36 cellular contexts compared by ENCODE assay signal in genomic region chrX:15943393-15943792, GRCh38.
"Had no signal": no experiment of that assay in that cellular context is flagged by ENCODE, and none has a peak within 500 bp of the region (broad histone marks: within the 10 kb centered on the region; RNA-seq: fewer than 3 reads in every experiment).

No MANE protein-coding gene starts in this region.

- H3K4me3 Mint-ChIP-seq: activated CD4-positive, alpha-beta memory T cell treated with anti-CD3 and anti-CD28 coated beads for 36 hours; activated CD4-positive, alpha-beta T cell treated with anti-CD3 and anti-CD28 coated beads for 36 hours; activated CD4-positive, alpha-beta T cell treated with anti-CD3 and anti-CD28 coated beads, Interleukin-2, amount 10 ng/mL, durations not matched to agents 24 days and 14 days; activated CD8-positive, alpha-beta memory T cell treated with anti-CD3 and anti-CD28 coated beads, Interleukin-2, amount 10 ng/mL, durations not matched to agents 7 days and 5 days; activated CD8-positive, alpha-beta T cell treated with anti-CD3 and anti-CD28 coated beads, Interleukin-2, amount 10 ng/mL, durations not matched to agents 7 days and 5 days; activated naive CD4-positive, alpha-beta T cell treated with anti-CD3 and anti-CD28 coated beads for 36 hours; activated naive CD4-positive, alpha-beta T cell treated with anti-CD3 and anti-CD28 coated beads, Interleukin-2, amount 50 U/mL, for 24 hours; activated naive CD8-positive, alpha-beta T cell treated with anti-CD3 and anti-CD28 coated beads for 36 hours; activated naive CD8-positive, alpha-beta T cell treated with anti-CD3 and anti-CD28 coated beads, Interleukin-2, amount 50 U/mL, for 24 hours; activated T-helper 1 cell treated with anti-CD3 and anti-CD28 coated beads, Interleukin-12 subunit alpha, Interleukin-12 subunit beta, Interleukin-2, Interleukin-4 antibody, amounts not matched to agents 30 ng/mL and 10 ng/mL and 1 ng/mL, durations not matched to agents 14 hours and 24 hours and 36 hours; brain; dendritic cell treated with granulocyte-macrophage colony-stimulating factor and Interleukin-4, amounts not matched to agents 40 ng/mL and 50 ng/mL, for 4 days; T-helper 17 cell; T-helper 2 cell treated with Interferon-gamma antibody and Interleukin-4, amounts not matched to agents 5 μg/mL and 100 μg/mL, for 36 hours had no signal

- H3K4me1 ChIP-seq: adrenal gland, ascending aorta, breast epithelium had no signal

- FAIRE-seq: endometrium, frontal cortex had no signal

- H3K4me1 Mint-ChIP-seq: activated CD4-positive, alpha-beta T cell treated with anti-CD3 and anti-CD28 coated beads for 36 hours; activated CD4-positive, alpha-beta T cell treated with anti-CD3 and anti-CD28 coated beads, Interleukin-2, amount 10 ng/mL, durations not matched to agents 24 days and 14 days; activated naive CD4-positive, alpha-beta T cell treated with anti-CD3 and anti-CD28 coated beads, Interleukin-2, amount 50 U/mL, for 24 hours; activated naive CD8-positive, alpha-beta T cell treated with anti-CD3 and anti-CD28 coated beads for 36 hours; T-helper 17 cell had no signal

- H3K27ac ChIP-seq: adrenal gland, ascending aorta, breast epithelium, cardiac muscle cell, coronary artery had no signal

- H3K36me3 ChIP-seq: adrenal gland, ascending aorta, breast epithelium, cardiac muscle cell had no signal

- H3K27me3 Mint-ChIP-seq: activated CD4-positive, alpha-beta memory T cell treated with anti-CD3 and anti-CD28 coated beads for 36 hours; activated CD4-positive, alpha-beta T cell treated with anti-CD3 and anti-CD28 coated beads, Interleukin-2, amount 10 ng/mL, durations not matched to agents 24 days and 14 days; activated CD8-positive, alpha-beta memory T cell treated with anti-CD3 and anti-CD28 coated beads, Interleukin-2, amount 10 ng/mL, durations not matched to agents 7 days and 5 days; activated naive CD4-positive, alpha-beta T cell treated with anti-CD3 and anti-CD28 coated beads, Interleukin-2, amount 50 U/mL, for 24 hours; dendritic cell treated with granulocyte-macrophage colony-stimulating factor and Interleukin-4, amounts not matched to agents 40 ng/mL and 50 ng/mL, for 4 days; T-helper 17 cell had no signal

- H3K4me3 ChIP-seq: adrenal gland, ascending aorta, breast epithelium, cardiac muscle cell, coronary artery had no signal

- H3K9me3 ChIP-seq: adrenal gland, ascending aorta, breast epithelium had no signal

- DNase-seq: activated CD4-positive, alpha-beta memory T cell treated with anti-CD3 and anti-CD28 coated beads for 36 hours; activated CD4-positive, alpha-beta T cell treated with anti-CD3 and anti-CD28 coated beads for 36 hours; activated CD4-positive, alpha-beta T cell treated with anti-CD3 and anti-CD28 coated beads, Interleukin-2, amount 10 ng/mL, durations not matched to agents 24 days and 14 days; activated CD4-positive, CD25-positive, alpha-beta regulatory T cell; activated CD4-positive, CD25-positive, alpha-beta regulatory T cell treated with anti-CD3 and anti-CD28 coated beads, Interleukin-2, amount 50 U/mL, for 72 hours; activated CD8-positive, alpha-beta memory T cell treated with anti-CD3 and anti-CD28 coated beads, Interleukin-2, amount 10 ng/mL, durations not matched to agents 7 days and 5 days; activated CD8-positive, alpha-beta memory T cell treated with anti-CD3 and anti-CD28 coated beads, Interleukin-2, amount 50 U/mL, for 4 hours; activated CD8-positive, alpha-beta T cell treated with anti-CD3 and anti-CD28 coated beads, Interleukin-2, amount 10 ng/mL, durations not matched to agents 7 days and 5 days; activated effector memory CD4-positive, alpha-beta T cell treated with anti-CD3 and anti-CD28 coated beads, Interleukin-2, amount 50 U/mL, for 16 hours; activated naive CD4-positive, alpha-beta T cell treated with anti-CD3 and anti-CD28 coated beads for 36 hours; activated naive CD8-positive, alpha-beta T cell treated with anti-CD3 and anti-CD28 coated beads for 36 hours; activated naive CD8-positive, alpha-beta T cell treated with anti-CD3 and anti-CD28 coated beads, Interleukin-2, amount 50 U/mL, for 24 hours; activated T-cell treated with anti-CD3 and anti-CD28 coated beads, Interleukin-2, amount 50 U/mL, for 1 hour; activated T-cell treated with anti-CD3 and anti-CD28 coated beads, Interleukin-2, amount 50 U/mL, for 48 hours; adrenal gland; central memory CD4-positive, alpha-beta T cell; cerebellar nuclear complex; effector CD4-positive, alpha-beta T cell; foreskin fibroblast; head of caudate nucleus; T-helper 1 cell; T-helper 17 cell; T1000 had no signal

- H3K9me3 Mint-ChIP-seq: activated CD4-positive, alpha-beta memory T cell treated with anti-CD3 and anti-CD28 coated beads for 36 hours; activated CD4-positive, alpha-beta T cell treated with anti-CD3 and anti-CD28 coated beads, Interleukin-2, amount 10 ng/mL, durations not matched to agents 24 days and 14 days; activated naive CD4-positive, alpha-beta T cell treated with anti-CD3 and anti-CD28 coated beads for 36 hours; activated naive CD4-positive, alpha-beta T cell treated with anti-CD3 and anti-CD28 coated beads, Interleukin-2, amount 50 U/mL, for 24 hours; activated naive CD8-positive, alpha-beta T cell treated with anti-CD3 and anti-CD28 coated beads for 36 hours; activated naive CD8-positive, alpha-beta T cell treated with anti-CD3 and anti-CD28 coated beads, Interleukin-2, amount 50 U/mL, for 24 hours; activated T-helper 1 cell treated with anti-CD3 and anti-CD28 coated beads, Interleukin-12 subunit alpha, Interleukin-12 subunit beta, Interleukin-2, Interleukin-4 antibody, amounts not matched to agents 30 ng/mL and 10 ng/mL and 1 ng/mL, durations not matched to agents 14 hours and 24 hours and 36 hours; activated T-helper 2 cell treated with anti-CD3 and anti-CD28 coated beads, Interferon-gamma antibody, Interleukin-2, Interleukin-4, amounts not matched to agents 10 μg/mL and 5 μg/mL and 100 μg/mL, durations not matched to agents 14 hours and 24 hours and 36 hours; dendritic cell treated with granulocyte-macrophage colony-stimulating factor and Interleukin-4, amounts not matched to agents 40 ng/mL and 50 ng/mL, for 4 days; T-helper 2 cell treated with Interferon-gamma antibody and Interleukin-4, amounts not matched to agents 5 μg/mL and 100 μg/mL, for 36 hours had no signal

- H3K27me3 ChIP-seq: ascending aorta, cardiac muscle cell had no signal

- H3K27ac Mint-ChIP-seq: activated CD4-positive, alpha-beta memory T cell treated with anti-CD3 and anti-CD28 coated beads for 36 hours; activated CD4-positive, alpha-beta T cell treated with anti-CD3 and anti-CD28 coated beads for 36 hours; activated CD4-positive, alpha-beta T cell treated with anti-CD3 and anti-CD28 coated beads, Interleukin-2, amount 10 ng/mL, durations not matched to agents 24 days and 14 days; activated CD8-positive, alpha-beta memory T cell treated with anti-CD3 and anti-CD28 coated beads, Interleukin-2, amount 10 ng/mL, durations not matched to agents 7 days and 5 days; activated CD8-positive, alpha-beta T cell treated with anti-CD3 and anti-CD28 coated beads, Interleukin-2, amount 10 ng/mL, durations not matched to agents 7 days and 5 days; activated naive CD4-positive, alpha-beta T cell treated with anti-CD3 and anti-CD28 coated beads for 36 hours; activated naive CD4-positive, alpha-beta T cell treated with anti-CD3 and anti-CD28 coated beads, Interleukin-2, amount 50 U/mL, for 24 hours; activated naive CD8-positive, alpha-beta T cell treated with anti-CD3 and anti-CD28 coated beads for 36 hours; activated naive CD8-positive, alpha-beta T cell treated with anti-CD3 and anti-CD28 coated beads, Interleukin-2, amount 50 U/mL, for 24 hours; activated T-helper 1 cell treated with anti-CD3 and anti-CD28 coated beads, Interleukin-12 subunit alpha, Interleukin-12 subunit beta, Interleukin-2, Interleukin-4 antibody, amounts not matched to agents 30 ng/mL and 10 ng/mL and 1 ng/mL, durations not matched to agents 14 hours and 24 hours and 36 hours; activated T-helper 2 cell treated with anti-CD3 and anti-CD28 coated beads, Interferon-gamma antibody, Interleukin-2, Interleukin-4, amounts not matched to agents 10 μg/mL and 5 μg/mL and 100 μg/mL, durations not matched to agents 14 hours and 24 hours and 36 hours; brain; dendritic cell treated with granulocyte-macrophage colony-stimulating factor and Interleukin-4, amounts not matched to agents 40 ng/mL and 50 ng/mL, for 4 days; T-helper 17 cell; T-helper 2 cell treated with Interferon-gamma antibody and Interleukin-4, amounts not matched to agents 5 μg/mL and 100 μg/mL, for 36 hours had no signal

- H3K36me3 Mint-ChIP-seq: activated CD4-positive, alpha-beta memory T cell treated with anti-CD3 and anti-CD28 coated beads for 36 hours; activated CD8-positive, alpha-beta memory T cell treated with anti-CD3 and anti-CD28 coated beads, Interleukin-2, amount 10 ng/mL, durations not matched to agents 7 days and 5 days; activated naive CD4-positive, alpha-beta T cell treated with anti-CD3 and anti-CD28 coated beads, Interleukin-2, amount 50 U/mL, for 24 hours; activated naive CD8-positive, alpha-beta T cell treated with anti-CD3 and anti-CD28 coated beads for 36 hours; brain had no signal

- ATAC-seq: activated CD4-positive, alpha-beta T cell treated with anti-CD3 and anti-CD28 coated beads for 36 hours; activated CD8-positive, alpha-beta memory T cell treated with anti-CD3 and anti-CD28 coated beads, Interleukin-2, amount 10 ng/mL, durations not matched to agents 7 days and 5 days; activated CD8-positive, alpha-beta T cell treated with anti-CD3 and anti-CD28 coated beads, Interleukin-2, amount 10 ng/mL, durations not matched to agents 7 days and 5 days; activated naive CD8-positive, alpha-beta T cell treated with anti-CD3 and anti-CD28 coated beads, Interleukin-2, amount 50 U/mL, for 24 hours; esophagus mucosa; T-helper 17 cell had no signal
